In the genomic region with DNA sequence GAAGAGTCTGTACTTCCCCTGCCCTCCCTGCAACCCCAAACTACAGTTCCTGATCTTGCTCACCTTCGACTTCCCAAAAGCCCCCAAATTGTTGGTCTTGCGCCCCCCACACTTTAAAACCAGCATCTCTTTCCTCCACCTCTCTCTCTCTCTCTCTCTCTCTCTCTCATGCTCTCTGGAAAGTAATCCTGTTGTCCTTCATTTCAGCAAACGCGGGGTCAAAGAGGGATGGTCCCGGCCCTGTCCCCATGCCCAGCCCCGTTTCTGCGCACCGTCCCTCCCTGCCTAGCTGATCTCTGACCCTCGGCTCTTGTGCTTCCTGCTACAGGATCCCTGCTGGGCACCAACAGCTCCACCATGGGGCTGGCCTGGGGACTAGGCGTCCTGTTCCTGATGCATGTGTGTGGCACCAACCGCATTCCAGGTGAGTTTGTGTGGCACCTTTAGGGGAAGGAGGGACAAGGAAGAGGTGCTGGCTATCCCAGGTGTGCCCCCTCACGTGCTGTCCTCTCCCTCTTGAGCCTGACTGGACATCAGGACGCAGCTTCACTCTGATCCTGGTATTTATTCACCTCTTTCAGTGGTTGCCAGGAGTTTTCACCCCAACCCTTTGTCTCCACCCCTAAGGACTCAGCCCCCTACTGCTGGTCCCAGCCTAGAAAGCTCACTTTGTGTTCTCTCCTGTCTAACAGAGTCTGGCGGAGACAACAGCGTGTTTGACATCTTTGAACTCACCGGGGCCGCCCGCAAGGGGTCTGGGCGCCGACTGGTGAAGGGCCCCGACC, we compare ENCODE assay signal across 8 cellular contexts. TPM values are rescaled to one million over a fixed set of nuclear protein-coding genes. Genes with fewer than 3 reads are reported as not detected.
DNase-seq lines count a peak whose midpoint lies in the region; ATAC-seq and TF ChIP-seq lines count a peak whose summit lies in the region.

No MANE protein-coding gene starts in this region.

- peaks cover 57 to 60% of the 10 kb centered on the region in 2 donors for H3K36me3 Mint-ChIP-seq in CD14-positive monocyte
- H3K36me3 Mint-ChIP-seq in activated naive CD8-positive, alpha-beta T cell treated with anti-CD3 and anti-CD28 coated beads, Interleukin-2, amount 50 U/mL, for 24 hours (ENCODE audit: low read depth), result no peaks in the 10 kb centered on the region

- peaks cover 18 to 50% (median 42%) of the 10 kb centered on the region in 3 donors for H3K27me3 Mint-ChIP-seq in CD14-positive monocyte (ENCODE audit: low read depth in 3 of 3)
- H3K27me3 Mint-ChIP-seq in activated naive CD8-positive, alpha-beta T cell treated with anti-CD3 and anti-CD28 coated beads, Interleukin-2, amount 50 U/mL, for 24 hours, result peaks cover 53% of the 10 kb centered on the region

- H3K27me3 ChIP-seq in hepatocyte (no peaks in the 10 kb centered on the region), skeletal muscle tissue (ENCODE audit: control insufficient read depth in 3 of 3, insufficient read depth in 3 of 3, low read length in 3 of 3) (peaks cover 0 to 3% (median 2%) of the 10 kb centered on the region in 3 donors)

- peak; percentile 34 for TF ChIP-seq CTCF in CD14-positive monocyte (IDR thresholded peaks at IDR 0.05)
- TF ChIP-seq CTCF in hepatocyte (IDR thresholded peaks at IDR 0.05; ENCODE audit: poor library complexity), result peak; percentile 44

- H3K9me3 Mint-ChIP-seq in CD14-positive monocyte, result peaks cover 0 to 5% (median 2%) of the 10 kb centered on the region in 7 donors
- no peaks in the 10 kb centered on the region for H3K9me3 Mint-ChIP-seq in activated naive CD8-positive, alpha-beta T cell treated with anti-CD3 and anti-CD28 coated beads, Interleukin-2, amount 50 U/mL, for 24 hours

- H3K4me1 ChIP-seq in hepatocyte (ENCODE audit: insufficient read depth), result peaks cover 17% of the 10 kb centered on the region
- peaks cover 4 to 29% (median 14%) of the 10 kb centered on the region in 3 donors for H3K4me1 ChIP-seq in skeletal muscle tissue (ENCODE audit: control insufficient read depth in 3 of 3, insufficient read depth in 3 of 3, low read length in 3 of 3)

- H3K4me2 ChIP-seq in hepatocyte, result peak overlapping the region; percentile 81

- H3K27ac ChIP-seq in hepatocyte (peak overlapping the region; percentile 91), skeletal muscle tissue (ENCODE audit: low read depth, low read length) (peak overlapping the region; percentile 77)

- peaks cover 30% of the 10 kb centered on the region for H3K79me2 ChIP-seq in hepatocyte

- H3K4me3 ChIP-seq in hepatocyte, result peak overlapping the region; percentile 19
- H3K4me3 ChIP-seq in skeletal muscle tissue (ENCODE audit: low read length in 3 of 3), result peak overlapping the region; percentile 65 to 68 (median 67)

- peak overlapping the region; percentile 25 to 70 (median 70) for H3K9ac ChIP-seq in skeletal muscle tissue (ENCODE audit: low read depth in 1 of 3, low read length in 3 of 3)

- H3K27ac Mint-ChIP-seq in CD14-positive monocyte, result peak overlapping the region in 6 of 7 donors; percentile 67 to 92 (median 86)
- H3K27ac Mint-ChIP-seq in activated naive CD8-positive, alpha-beta T cell treated with anti-CD3 and anti-CD28 coated beads, Interleukin-2, amount 50 U/mL, for 24 hours, result peak overlapping the region; percentile 25

- 42% methylated on average over 19 of the region's 21 CpGs for WGBS in hepatocyte (ENCODE audit: low lambda C conversion rate, missing lambda C conversion rate)

- H2AFZ ChIP-seq in hepatocyte, result no peak overlapping the region

- H3K9me3 ChIP-seq in hepatocyte (ENCODE audit: low read depth), result no peaks in the 10 kb centered on the region
- H3K9me3 ChIP-seq in skeletal muscle tissue (ENCODE audit: control insufficient read depth in 3 of 3, low read length in 3 of 3), result no peaks in the 10 kb centered on the region

- H3K36me3 ChIP-seq in hepatocyte (replicated peaks; ENCODE audit: insufficient read depth, low read depth) (no peaks in the 10 kb centered on the region), skeletal muscle tissue (ENCODE audit: control insufficient read depth in 3 of 3, insufficient read depth in 3 of 3, low read length in 3 of 3) (peaks cover 0 to 10% (median 4%) of the 10 kb centered on the region in 3 donors)

- H3K9me2 ChIP-seq in hepatocyte (replicated peaks; ENCODE audit: insufficient read depth), result no peaks in the 10 kb centered on the region

- DNase-seq in CD14-positive monocyte (ENCODE audit: low spot score) (peak; percentile 64), HPDE6-E6E7 (ENCODE audit: extremely low spot score) (peak; percentile 52), hepatocyte (ENCODE audit: low spot score) (peak; percentile 79), NCI-H2081 (lab: John Stamatoyannopoulos, UW) (no peak), HUDEP-2 (lab: John Stamatoyannopoulos, UW; ENCODE audit: unreplicated experiment in 76 of 76) (no peak), CD1c-positive myeloid dendritic cell (ENCODE audit: extremely low spot score) (no peak)
- no peak for DNase-seq in activated naive CD8-positive, alpha-beta T cell treated with anti-CD3 and anti-CD28 coated beads, Interleukin-2, amount 50 U/mL, for 24 hours

- H4K20me1 ChIP-seq in hepatocyte (ENCODE audit: insufficient read depth, poor library complexity, severe bottlenecking), result peaks cover 17% of the 10 kb centered on the region

- H3K4me3 Mint-ChIP-seq in CD14-positive monocyte, result peak overlapping the region; percentile 98
- peak overlapping the region; percentile 54 for H3K4me3 Mint-ChIP-seq in activated naive CD8-positive, alpha-beta T cell treated with anti-CD3 and anti-CD28 coated beads, Interleukin-2, amount 50 U/mL, for 24 hours

- intact Hi-C loops in CD14-positive monocyte (cut with micrococcal nuclease), result loop anchor here (2.0 to 10.0 kb wide), 7 partner anchors 173 to 454 kb away; no protein-coding TSS in a partner anchor

- H3K4me1 Mint-ChIP-seq in CD14-positive monocyte, result peaks cover 42% of the 10 kb centered on the region
- H3K4me1 Mint-ChIP-seq in activated naive CD8-positive, alpha-beta T cell treated with anti-CD3 and anti-CD28 coated beads, Interleukin-2, amount 50 U/mL, for 24 hours, result peaks cover 13% of the 10 kb centered on the region

- no peak for ATAC-seq in activated naive CD8-positive, alpha-beta T cell treated with anti-CD3 and anti-CD28 coated beads, Interleukin-2, amount 50 U/mL, for 24 hours

RNA-seq across cellular contexts. Expression of gene THBS1, which starts 0.8 kb away (rescaled TPM):
- polyA plus RNA-seq in CD14-positive monocyte (10 to 100 TPM in 1 of 2 donors, under 1 TPM in 1; 0.52 to 55.4 TPM), hepatocyte (82.9 and 105 TPM in 2 replicates)
- total RNA-seq in hepatocyte (191 and 220 TPM in 2 replicates), skeletal muscle tissue (150 TPM)

Comparison
In these comparisons a context has a peak if more than half of its experiments do, and no peak if none do; other contexts are left out.
1. DNase-seq: peak in CD14-positive monocyte (single experiment), HPDE6-E6E7 (single experiment) and hepatocyte (single experiment); none in activated naive CD8-positive, alpha-beta T cell treated with anti-CD3 and anti-CD28 coated beads, Interleukin-2, amount 50 U/mL, for 24 hours (single experiment), NCI-H2081 (0 of 2), HUDEP-2 (0 of 76) and CD1c-positive myeloid dendritic cell (single experiment).